Comparison of ENCODE assay signal across 34 cellular contexts in the genomic region with DNA sequence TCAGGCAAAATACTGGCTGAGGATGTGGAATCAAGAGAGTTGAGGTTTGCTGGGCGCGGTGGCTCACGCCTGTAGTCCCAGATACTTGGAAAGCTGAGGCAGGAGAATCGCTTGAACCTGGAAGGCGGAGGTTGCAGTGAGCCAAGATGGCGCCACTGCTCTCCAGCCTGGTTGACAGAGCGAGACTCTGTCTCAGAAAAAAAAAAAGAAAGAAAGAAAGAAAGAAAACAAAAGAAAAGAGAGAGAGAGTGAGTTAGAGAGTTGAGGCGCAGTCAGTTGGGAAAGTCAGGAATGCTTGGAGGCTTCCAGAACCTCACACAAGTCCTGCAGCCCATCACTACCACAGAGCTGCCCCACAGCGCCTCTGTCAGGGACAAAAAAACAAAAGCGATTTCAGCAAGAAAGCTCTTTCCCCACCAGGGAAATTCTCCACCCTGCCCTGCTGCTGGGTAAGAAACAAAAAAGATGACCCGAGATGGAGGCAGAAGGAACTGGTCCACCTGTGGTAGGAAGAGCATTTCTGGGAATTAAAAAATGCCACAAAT. TPM values are rescaled to one million over a fixed set of nuclear protein-coding genes. Genes with fewer than 3 reads are reported as not detected.
DNase-seq lines count a peak whose midpoint lies in the region; ATAC-seq, FAIRE-seq and TF ChIP-seq lines count a peak whose summit lies in the region.
"Had no signal": no experiment of that assay in that cellular context is flagged by ENCODE, and none has a peak within 500 bp of the region (broad histone marks: within the 10 kb centered on the region; RNA-seq: fewer than 3 reads in every experiment).

No MANE protein-coding gene starts in this region.

- no peak for TF ChIP-seq POLR2A in sigmoid colon (IDR thresholded peaks at IDR 0.05)
- no peak for TF ChIP-seq POLR2A in stomach (IDR thresholded peaks at IDR 0.05)

- peaks cover 7% of the 10 kb centered on the region for H3K27me3 Mint-ChIP-seq in astrocyte (ENCODE audit: low read depth, unreplicated experiment)
- H3K27me3 Mint-ChIP-seq: activated B cell treated with CpG ODN at 0.5 μM for 24 hours; activated CD8-positive, alpha-beta memory T cell treated with anti-CD3 and anti-CD28 coated beads, Interleukin-2, amount 10 ng/mL, durations not matched to agents 7 days and 5 days; CD8-positive, alpha-beta memory T cell had no signal

- H3K4me3 ChIP-seq in A673 (ENCODE audit: low read depth, low read length, poor library complexity, severe bottlenecking), result no peak overlapping the region
- H3K4me3 ChIP-seq in astrocyte (ENCODE audit: insufficient read depth, low read depth, low read length), result no peak overlapping the region
- H3K4me3 ChIP-seq in sigmoid colon, result no peak overlapping the region
- no peak overlapping the region for H3K4me3 ChIP-seq in stomach
- H3K4me3 ChIP-seq: body of pancreas, esophagus squamous epithelium, gastroesophageal sphincter, GM12878, hepatocyte, mucosa of descending colon, thyroid gland, vagina had no signal

- H4K20me1 ChIP-seq in astrocyte (ENCODE audit: insufficient read depth, low read length), result no peaks in the 10 kb centered on the region

- BruUV-seq in A673 (replicated peaks; lab: Mats Ljungman, UMichigan), result no TSS peak

- H3K36me3 Mint-ChIP-seq in astrocyte (ENCODE audit: low read depth, unreplicated experiment), result no peaks in the 10 kb centered on the region
- H3K36me3 Mint-ChIP-seq: T-cell had no signal

- ATAC-seq in left lobe of liver (no peak), GM19023 (IDR thresholded peaks at IDR 0.05; ENCODE audit: unreplicated experiment) (no peak)
- ATAC-seq: activated CD8-positive, alpha-beta memory T cell treated with anti-CD3 and anti-CD28 coated beads, Interleukin-2, amount 10 ng/mL, durations not matched to agents 7 days and 5 days; activated T-cell treated with anti-CD3 and anti-CD28 coated beads, Interleukin-2, amount 50 U/mL, for 4 hours; body of pancreas; gastroesophageal sphincter; GM12878; HCT116; mucosa of descending colon; right cardiac atrium; T-cell had no signal

- 0 out of 2 replicates have a peak, but pooled peaks have one; percentile 14 for TF ChIP-seq CTCF in A673 (conservative IDR thresholded peaks at IDR 0.05; ENCODE audit: low read depth, low read length)
- no peak for TF ChIP-seq CTCF in astrocyte (IDR thresholded peaks at IDR 0.05; ENCODE audit: insufficient read depth, low read depth, low read length)
- no peak for TF ChIP-seq CTCF in sigmoid colon (IDR thresholded peaks at IDR 0.05)
- no peak for TF ChIP-seq CTCF in stomach (IDR thresholded peaks at IDR 0.05)

- H3K9me3 ChIP-seq in A673 (ENCODE audit: low read depth, low read length, poor library complexity, severe bottlenecking), result no peaks in the 10 kb centered on the region
- no peaks in the 10 kb centered on the region for H3K9me3 ChIP-seq in astrocyte (ENCODE audit: insufficient read depth, low read depth, low read length)
- no peaks in the 10 kb centered on the region for H3K9me3 ChIP-seq in sigmoid colon
- no peaks in the 10 kb centered on the region for H3K9me3 ChIP-seq in stomach
- H3K9me3 ChIP-seq: BE2C, body of pancreas, esophagus squamous epithelium, gastroesophageal sphincter, mucosa of descending colon, thyroid gland, vagina had no signal

- DNase-seq in A673 (ENCODE audit: low spot score), result no peak
- DNase-seq in M059J (ENCODE audit: low read depth), result peak; percentile 30
- DNase-seq in astrocyte (ENCODE audit: low read depth), result peak; percentile 12
- DNase-seq in left lobe of liver (ENCODE audit: low spot score), result peak; percentile 31
- DNase-seq in sigmoid colon, result no peak
- no peak for DNase-seq in stomach
- no peak for DNase-seq in putamen (ENCODE audit: low spot score)
- DNase-seq: activated B cell treated with CpG ODN at 0.5 μM for 24 hours; activated CD4-positive, alpha-beta T cell treated with anti-CD3 and anti-CD28 coated beads, Interleukin-2, amount 50 U/mL, for 4 hours; activated CD8-positive, alpha-beta memory T cell treated with anti-CD3 and anti-CD28 coated beads, Interleukin-2, amount 10 ng/mL, durations not matched to agents 7 days and 5 days; activated T-cell treated with anti-CD3 and anti-CD28 coated beads, Interleukin-2, amount 50 U/mL, for 4 hours; BE2C; body of pancreas; CD8-positive, alpha-beta memory T cell; dermis blood vessel endothelial cell; EL; esophagus squamous epithelium; Karpas-422; mucosa of descending colon; NCI-H1048; NCI-H187; right cardiac atrium; RPMI8226; T-cell; thyroid gland had no signal

- no peaks in the 10 kb centered on the region for H3K79me2 ChIP-seq in astrocyte (ENCODE audit: insufficient read depth, low read length)
- H3K79me2 ChIP-seq: hepatocyte, parathyroid adenoma had no signal

- intact Hi-C loops in A673 (cut with micrococcal nuclease; ENCODE audit: unreplicated experiment), result no loop called here
- intact Hi-C loops in sigmoid colon (cut with DNase I), result no loop called here
- intact Hi-C loops in stomach (cut with DNase I; ENCODE audit: low total_unique reads), result no loop called here

- H3K27ac ChIP-seq in A673 (ENCODE audit: low read depth, low read length, poor library complexity, severe bottlenecking) (no peak overlapping the region), astrocyte (ENCODE audit: low read depth, low read length) (no peak overlapping the region), sigmoid colon (no peak overlapping the region), stomach (no peak overlapping the region)
- H3K27ac ChIP-seq: body of pancreas, esophagus squamous epithelium, gastroesophageal sphincter, hepatocyte, parathyroid adenoma, thyroid gland, vagina had no signal

- TF ChIP-seq EP300 in sigmoid colon (IDR thresholded peaks at IDR 0.05), result no peak
- TF ChIP-seq EP300 in stomach (IDR thresholded peaks at IDR 0.05), result no peak

- no peak overlapping the region for H2AFZ ChIP-seq in astrocyte (ENCODE audit: low read depth, low read length)
- H2AFZ ChIP-seq: hepatocyte, parathyroid adenoma had no signal

- H3K9ac ChIP-seq in astrocyte (ENCODE audit: low read length), result no peak overlapping the region
- H3K9ac ChIP-seq: parathyroid adenoma had no signal

- no peak overlapping the region for H3K27ac Mint-ChIP-seq in astrocyte (ENCODE audit: unreplicated experiment)
- H3K27ac Mint-ChIP-seq: activated B cell treated with CpG ODN at 0.5 μM for 24 hours; activated CD8-positive, alpha-beta memory T cell treated with anti-CD3 and anti-CD28 coated beads, Interleukin-2, amount 10 ng/mL, durations not matched to agents 7 days and 5 days; T-cell had no signal

- H3K4me3 Mint-ChIP-seq in astrocyte (ENCODE audit: unreplicated experiment), result no peak overlapping the region
- H3K4me3 Mint-ChIP-seq: activated B cell treated with CpG ODN at 0.5 μM for 24 hours; activated CD8-positive, alpha-beta memory T cell treated with anti-CD3 and anti-CD28 coated beads, Interleukin-2, amount 10 ng/mL, durations not matched to agents 7 days and 5 days; activated T-cell treated with anti-CD3 and anti-CD28 coated beads, Interleukin-2, amount 50 U/mL, for 4 hours; CD8-positive, alpha-beta memory T cell; T-cell had no signal

- H3K4me1 Mint-ChIP-seq in astrocyte (ENCODE audit: low read depth, unreplicated experiment), result peaks cover 8% of the 10 kb centered on the region

- H3K4me2 ChIP-seq in astrocyte (ENCODE audit: low read length), result no peak overlapping the region
- H3K4me2 ChIP-seq: hepatocyte had no signal

- 83 to 94% methylated on average over 11 of the region's 11 CpGs for WGBS in sigmoid colon, 2 donors
- 81 to 95% (median 93%) methylated on average over 11 of the region's 11 CpGs for WGBS in stomach, 5 donors

- H3K4me1 ChIP-seq in A673 (ENCODE audit: insufficient read depth, low read length, poor library complexity, severe bottlenecking) (no peaks in the 10 kb centered on the region), astrocyte (ENCODE audit: insufficient read depth, low read length) (no peaks in the 10 kb centered on the region), sigmoid colon (peaks cover 0 to 3% (median 0%) of the 10 kb centered on the region in 4 donors), stomach (peaks cover 0 to 12% (median 0%) of the 10 kb centered on the region in 4 donors)
- H3K4me1 ChIP-seq: BE2C, body of pancreas, gastroesophageal sphincter, parathyroid adenoma, vagina had no signal

- FAIRE-seq in astrocyte (lab: Jason Lieb, UNC), result no peak
- FAIRE-seq: endometrium, GM12878 had no signal

- H3K36me3 ChIP-seq in A673 (ENCODE audit: insufficient read depth, low read length, poor library complexity, severe bottlenecking) (no peaks in the 10 kb centered on the region), astrocyte (ENCODE audit: insufficient read depth, low read length) (no peaks in the 10 kb centered on the region), sigmoid colon (no peaks in the 10 kb centered on the region), stomach (no peaks in the 10 kb centered on the region)
- H3K36me3 ChIP-seq: BE2C, esophagus squamous epithelium, gastroesophageal sphincter, thyroid gland, vagina had no signal

- CTCF ChIA-PET in A673 (lab: Charles Lee), result interaction anchor here (0.7 kb wide), 1 partner anchor 256 kb away, joined by 3 read pairs; no protein-coding TSS in a partner anchor

- no peaks in the 10 kb centered on the region for H3K27me3 ChIP-seq in A673 (replicated peaks; ENCODE audit: insufficient read depth, low read depth, low read length, poor library complexity)
- H3K27me3 ChIP-seq in astrocyte (ENCODE audit: insufficient read depth, low read length), result peaks cover 10% of the 10 kb centered on the region
- H3K27me3 ChIP-seq in sigmoid colon, result no peaks in the 10 kb centered on the region
- no peaks in the 10 kb centered on the region for H3K27me3 ChIP-seq in stomach
- H3K27me3 ChIP-seq: BE2C, body of pancreas, esophagus squamous epithelium, hepatocyte, thyroid gland, vagina had no signal

- H3K9me3 Mint-ChIP-seq in astrocyte (ENCODE audit: unreplicated experiment), result peaks cover 2% of the 10 kb centered on the region
- H3K9me3 Mint-ChIP-seq: activated B cell treated with CpG ODN at 0.5 μM for 24 hours; activated T-cell treated with anti-CD3 and anti-CD28 coated beads, Interleukin-2, amount 50 U/mL, for 4 hours; CD8-positive, alpha-beta memory T cell; T-cell had no signal

- POLR2A ChIA-PET in A673 (lab: Charles Lee; ENCODE audit: low non-redundant PET), result no interaction called here

RNA-seq across cellular contexts. Expression of gene HDC, which starts 13.8 kb away (rescaled TPM):
- total RNA-seq in A673 (2021) (not detected in 2 replicates), astrocyte (not detected in 2 replicates), left lobe of liver (0.23 TPM), sigmoid colon (1 to 10 TPM in 3 of 4 donors, under 1 TPM in 1; 0.16 to 1.4 (median 1.2) TPM), stomach (100 to 1,000 TPM in 1 of 5 donors, 10 to 100 TPM in 2, 1 to 10 TPM in 2; 3.5 to 590 (median 55.8) TPM)
- total RNA-seq in M059J (2014; rRNA removed; shearing (Covaris generic)), result 0.05 and 0.10 TPM in 2 replicates
- polyA plus RNA-seq in sigmoid colon (1 to 10 TPM in 1 of 3 donors, under 1 TPM in 1, not detected in 1; 0.26 to 2.4 TPM), stomach (10 to 100 TPM in 1 of 3 donors, 1 to 10 TPM in 2; 3.8 to 13.5 (median 4.4) TPM)
- total RNA-seq: activated B cell treated with CpG ODN at 0.5 μM for 24 hours, body of pancreas, dermis blood vessel endothelial cell, GM12878, hepatocyte, lung microvascular endothelial cell had no signal
- polyA plus RNA-seq: CD8-positive, alpha-beta memory T cell; GM12878; hepatocyte; right cardiac atrium had no signal

Comparison
In these comparisons a context has a peak if more than half of its experiments do, and no peak if none do; other contexts are left out.
1. DNase-seq: peak in M059J (single experiment), astrocyte (single experiment) and left lobe of liver (single experiment); none in A673 (single experiment), sigmoid colon (single experiment), stomach (single experiment) and putamen (single experiment).